In genomic region chrX:22135994-22136684, GRCh38 we compare ENCODE assay signal across 8 cellular contexts.
DNase-seq lines count a peak whose midpoint lies in the region; ATAC-seq and TF ChIP-seq lines count a peak whose summit lies in the region.

No MANE protein-coding gene starts in this region.

- H3K36me3 Mint-ChIP-seq in activated T-helper 1 cell treated with anti-CD3 and anti-CD28 coated beads, Interleukin-12 subunit alpha, Interleukin-12 subunit beta, Interleukin-2, Interleukin-4 antibody, amounts not matched to agents 30 ng/mL and 10 ng/mL and 1 ng/mL, durations not matched to agents 14 hours and 24 hours and 36 hours (ENCODE audit: low read depth), result no peaks in the 10 kb centered on the region

- no peaks in the 10 kb centered on the region for H3K9me3 ChIP-seq in psoas muscle

- peaks cover 0 to 6% (median 0%) of the 10 kb centered on the region in 3 donors for H3K27me3 ChIP-seq in psoas muscle (ENCODE audit: insufficient read depth in 3 of 3, low read length in 2 of 3)

- peaks cover 21% of the 10 kb centered on the region for H3K4me1 Mint-ChIP-seq in activated T-helper 1 cell treated with anti-CD3 and anti-CD28 coated beads, Interleukin-12 subunit alpha, Interleukin-12 subunit beta, Interleukin-2, Interleukin-4 antibody, amounts not matched to agents 30 ng/mL and 10 ng/mL and 1 ng/mL, durations not matched to agents 14 hours and 24 hours and 36 hours (ENCODE audit: low read depth)

- no peak overlapping the region for H3K4me3 Mint-ChIP-seq in activated T-helper 1 cell treated with anti-CD3 and anti-CD28 coated beads, Interleukin-12 subunit alpha, Interleukin-12 subunit beta, Interleukin-2, Interleukin-4 antibody, amounts not matched to agents 30 ng/mL and 10 ng/mL and 1 ng/mL, durations not matched to agents 14 hours and 24 hours and 36 hours

- H3K27me3 Mint-ChIP-seq in activated T-helper 1 cell treated with anti-CD3 and anti-CD28 coated beads, Interleukin-12 subunit alpha, Interleukin-12 subunit beta, Interleukin-2, Interleukin-4 antibody, amounts not matched to agents 30 ng/mL and 10 ng/mL and 1 ng/mL, durations not matched to agents 14 hours and 24 hours and 36 hours (ENCODE audit: insufficient read depth), result no peaks in the 10 kb centered on the region

- no peaks in the 10 kb centered on the region for H3K36me3 ChIP-seq in psoas muscle (ENCODE audit: insufficient read depth in 1 of 2, low read depth in 1 of 2)

- no peak overlapping the region for H3K27ac ChIP-seq in psoas muscle

- H3K4me3 ChIP-seq in AG10803 (ENCODE audit: low read length) (peak overlapping the region; percentile 13; the same call in 1 of the 2 replicates), psoas muscle (no peak overlapping the region)

- CTCF ChIA-PET in GM10248 (lab: Yijun Ruan, JAX), result interaction anchor here (0.7 to 3.1 kb wide), 24 partner anchors 8 to 1766 kb away, joined by 3 to 26 read pairs (median 4); no protein-coding TSS in a partner anchor

- POLR2A ChIA-PET in GM10248 (lab: Yijun Ruan, JAX), result interaction anchor here (0.6 kb wide), 1 partner anchor 1889 kb away, joined by 3 read pairs; no protein-coding TSS in a partner anchor

- intact Hi-C loops in activated T-helper 1 cell treated with anti-CD3 and anti-CD28 coated beads, Interleukin-12 subunit alpha, Interleukin-12 subunit beta, Interleukin-2, Interleukin-4 antibody, amounts not matched to agents 30 ng/mL and 10 ng/mL and 1 ng/mL, durations not matched to agents 14 hours and 24 hours and 36 hours (cut with micrococcal nuclease), result loop anchor here (1.0 to 2.0 kb wide), 3 partner anchors 57 to 612 kb away; no protein-coding TSS in a partner anchor
- intact Hi-C loops in Right ventricle myocardium superior (cut with DNase I), result loop anchor here (10.0 kb wide), 1 partner anchor 59 kb away; no protein-coding TSS in a partner anchor
- intact Hi-C loops in psoas muscle (cut with DNase I), result loop anchor here (1.0 to 10.0 kb wide), 3 partner anchors 151 to 611 kb away; no protein-coding TSS in a partner anchor

- 13 to 18% (median 18%) methylated on average over 11 of the region's 11 CpGs for WGBS in psoas muscle, 3 donors

- H3K27ac Mint-ChIP-seq in activated T-helper 1 cell treated with anti-CD3 and anti-CD28 coated beads, Interleukin-12 subunit alpha, Interleukin-12 subunit beta, Interleukin-2, Interleukin-4 antibody, amounts not matched to agents 30 ng/mL and 10 ng/mL and 1 ng/mL, durations not matched to agents 14 hours and 24 hours and 36 hours, result peak overlapping the region; percentile 33

- peak; percentile 69 for ATAC-seq in Right ventricle myocardium superior (ENCODE audit: poor library complexity)
- peak in 1 of 4 donors; percentile 53 for ATAC-seq in psoas muscle
- no peak for ATAC-seq in HG02981 (IDR thresholded peaks at IDR 0.05; ENCODE audit: unreplicated experiment)
- ATAC-seq in HG03097 (IDR thresholded peaks at IDR 0.05; ENCODE audit: low FRiP score, unreplicated experiment), result no peak

- no peaks in the 10 kb centered on the region for H3K9me3 Mint-ChIP-seq in activated T-helper 1 cell treated with anti-CD3 and anti-CD28 coated beads, Interleukin-12 subunit alpha, Interleukin-12 subunit beta, Interleukin-2, Interleukin-4 antibody, amounts not matched to agents 30 ng/mL and 10 ng/mL and 1 ng/mL, durations not matched to agents 14 hours and 24 hours and 36 hours

- DNase-seq in AG10803 (ENCODE audit: low read depth) (peak; percentile 67), GM10248 (ENCODE audit: extremely low spot score) (peak; percentile 25), NCI-H2029 (lab: John Stamatoyannopoulos, UW) (peak; percentile 52), Right ventricle myocardium superior (no peak), psoas muscle (no peak)
- no peak for DNase-seq in activated T-helper 1 cell treated with anti-CD3 and anti-CD28 coated beads, Interleukin-12 subunit alpha, Interleukin-12 subunit beta, Interleukin-2, Interleukin-4 antibody, amounts not matched to agents 30 ng/mL and 10 ng/mL and 1 ng/mL, durations not matched to agents 14 hours and 24 hours and 36 hours (ENCODE audit: low spot score)

- no peaks in the 10 kb centered on the region for H3K4me1 ChIP-seq in psoas muscle

- TF ChIP-seq CTCF in AG10803 (conservative IDR thresholded peaks at IDR 0.05; ENCODE audit: low read length) (peak; percentile 60), GM10248 (IDR thresholded peaks at IDR 0.05; ENCODE audit: control extremely low read depth, extremely low read depth, low read depth, missing control alignments) (peak; percentile 31), psoas muscle (IDR thresholded peaks at IDR 0.05) (peak; percentile 80)

Comparison
In these comparisons a context has a peak if more than half of its experiments do, and no peak if none do; other contexts are left out.
1. DNase-seq: peak in AG10803 (single experiment), GM10248 (single experiment) and NCI-H2029 (single experiment); none in activated T-helper 1 cell treated with anti-CD3 and anti-CD28 coated beads, Interleukin-12 subunit alpha, Interleukin-12 subunit beta, Interleukin-2, Interleukin-4 antibody, amounts not matched to agents 30 ng/mL and 10 ng/mL and 1 ng/mL, durations not matched to agents 14 hours and 24 hours and 36 hours (single experiment), Right ventricle myocardium superior (single experiment) and psoas muscle (0 of 2).
2. Peak in every context shown above with its lines, with median percentiles within 50 percentile points of each other: CTCF ChIP-seq.